In genomic region chr7:121278120-121279021, GRCh38 we compare ENCODE assay signal across 9 cellular contexts. TPM values are rescaled to one million over a fixed set of nuclear protein-coding genes. Genes with fewer than 3 reads are reported as not detected.
A peak's percentile ranks its signal among the peaks of the same experiment; 100 is the strongest.
DNase-seq lines count a peak whose midpoint lies in the region; ATAC-seq, FAIRE-seq and TF ChIP-seq lines count a peak whose summit lies in the region.
"Had no signal": no experiment of that assay in that cellular context is flagged by ENCODE, and none has a peak within 500 bp of the region (broad histone marks: within the 10 kb centered on the region; RNA-seq: fewer than 3 reads in every experiment).

No MANE protein-coding gene starts in this region.

- no peaks in the 10 kb centered on the region for H4K20me1 ChIP-seq in H1 (replicated peaks in 1 of 2; ENCODE audit: control insufficient read depth in 1 of 2, insufficient read depth in 2 of 2, low read length in 2 of 2)

- H3K14ac ChIP-seq in H1 (ENCODE audit: insufficient read length): no peak overlapping the region

- 68% methylated on average over 2 of the region's 2 CpGs; no CpG with 5 or more reads in 1 of the 2 experiments for WGBS in H1 (ENCODE audit: extremely low coverage in 1 of 2, insufficient coverage in 1 of 2, insufficient read length in 1 of 2, insufficient replicate concordance in 2 of 2, low coverage in 1 of 2, low lambda C conversion rate in 2 of 2, missing lambda C conversion rate in 1 of 2), 2 experiments

- H3K36me3 ChIP-seq in H1 (ENCODE audit: control insufficient read depth in 2 of 4, insufficient read depth in 4 of 4, low read length in 3 of 4): no peaks in the 10 kb centered on the region
- peaks cover 0 to 7% (median 0%) of the 10 kb centered on the region in 3 donors for H3K36me3 ChIP-seq in tibial artery

- no peak overlapping the region for H2BK12ac ChIP-seq in H1 (ENCODE audit: low read depth, low read length)

- CTCF ChIA-PET in GM10248 (lab: Yijun Ruan, JAX) (interaction anchor here (0.7 to 2.1 kb wide), 7 partner anchors 11 to 172 kb away, joined by 3 to 6 read pairs (median 3); partner anchors contain the start of gene FAM3C), H1 (lab: Charles Lee; ENCODE audit: partially characterized antibody) (interaction anchor here (0.6 to 0.7 kb wide), 2 partner anchors 471 to 675 kb away, joined by 3 read pairs; no protein-coding TSS in a partner anchor)

- no peak overlapping the region for H3K18ac ChIP-seq in H1 (ENCODE audit: extremely low read depth, low read length)

- H3K79me1 ChIP-seq in H1 (ENCODE audit: low read depth, low read length): no peaks in the 10 kb centered on the region

- no peak overlapping the region for H4K8ac ChIP-seq in H1 (ENCODE audit: extremely low read depth, insufficient read depth, low read length)

- TF ChIP-seq CTCF in GM10248 (IDR thresholded peaks at IDR 0.05; ENCODE audit: control extremely low read depth, extremely low read depth, low read depth, missing control alignments): no peak
- TF ChIP-seq CTCF in H1 (IDR thresholded peaks at IDR 0.05; ENCODE audit: control extremely low read depth in 1 of 3, insufficient read depth in 1 of 3, low read depth in 1 of 3, low read length in 3 of 3): no peak
- TF ChIP-seq CTCF in tibial artery (IDR thresholded peaks at IDR 0.05): no peak

- H3K4ac ChIP-seq in H1 (replicated peaks; ENCODE audit: insufficient read length, low read depth, low read length): no peak overlapping the region

- TF ChIP-seq POLR2A in H1 (IDR thresholded peaks at IDR 0.05; ENCODE audit: control extremely low read depth in 1 of 2, low read depth in 2 of 2, low read length in 2 of 2): no peak

- no peak for FAIRE-seq in H1 (lab: Jason Lieb, UNC)

- H3K23me2 ChIP-seq in H1 (ENCODE audit: low read depth, low read length): no peaks in the 10 kb centered on the region

- H3K4me1 ChIP-seq in H1 (replicated peaks in 1 of 4; ENCODE audit: control insufficient read depth in 3 of 4, insufficient read depth in 4 of 4, low read length in 3 of 4) (0 out of 7 replicates have a peak, but pooled peaks cover 0 to 4% (median 0%) of the 10 kb centered on the region in 4 experiments), tibial artery (peaks cover 0 to 12% (median 6%) of the 10 kb centered on the region in 4 donors)

- ATAC-seq in GM21526 (IDR thresholded peaks at IDR 0.05; ENCODE audit: low FRiP score, unreplicated experiment) (peak; percentile 100), HG03571 (IDR thresholded peaks at IDR 0.05; ENCODE audit: unreplicated experiment) (peak; percentile 99)

- no peak overlapping the region for H2BK20ac ChIP-seq in H1 (ENCODE audit: low read length)

- H2AK5ac ChIP-seq in H1 (ENCODE audit: low read depth, low read length): no peak overlapping the region

- no peak overlapping the region for H2AFZ ChIP-seq in H1 (ENCODE audit: low read length)

- no peak overlapping the region for H2BK5ac ChIP-seq in H1 (ENCODE audit: low read depth, low read length)

- DNase-seq in GM10248 (ENCODE audit: extremely low spot score): peak; percentile 67
- no peak for DNase-seq in H1 (ENCODE audit: low read depth in 1 of 2, low spot score in 2 of 2)
- no peak for DNase-seq in HK-2 (ENCODE audit: unreplicated experiment)
- DNase-seq in NCI-H2196 (lab: John Stamatoyannopoulos, UW; ENCODE audit: unreplicated experiment): no peak
- DNase-seq in tibial artery: no peak
- no peak for DNase-seq in activated naive CD4-positive, alpha-beta T cell (lab: John Stamatoyannopoulos, UW)

- no peak overlapping the region for H3K23ac ChIP-seq in H1 (ENCODE audit: insufficient read length)

- H3K4me2 ChIP-seq in H1 (ENCODE audit: insufficient read depth in 1 of 2, low read depth in 2 of 2, low read length in 2 of 2): no peak overlapping the region

- H3K4me3 ChIP-seq in H1 (ENCODE audit: extremely low read depth in 1 of 4, insufficient read depth in 2 of 4, low read depth in 3 of 4, low read length in 4 of 4) (no peak overlapping the region), tibial artery (no peak overlapping the region)

- H2BK120ac ChIP-seq in H1 (replicated peaks; ENCODE audit: low read depth, low read length): no peak overlapping the region

- H4K91ac ChIP-seq in H1 (replicated peaks; ENCODE audit: insufficient read length, low read length): no peak overlapping the region

- no peak overlapping the region for H4K5ac ChIP-seq in H1 (ENCODE audit: insufficient read length, low read depth, low read length)

- no peaks in the 10 kb centered on the region for H3K79me2 ChIP-seq in H1 (ENCODE audit: control insufficient read depth in 1 of 2, insufficient read depth in 2 of 2, low read length in 2 of 2)

- no peak overlapping the region for H3K9ac ChIP-seq in H1 (replicated peaks in 1 of 4; ENCODE audit: extremely low read depth in 1 of 4, low read depth in 3 of 4, low read length in 3 of 4)

- no peaks in the 10 kb centered on the region for H3K27me3 ChIP-seq in H1 (replicated peaks in 1 of 4; ENCODE audit: control insufficient read depth in 3 of 4, extremely low read depth in 1 of 4, insufficient read depth in 3 of 4, low read length in 3 of 4)
- no peaks in the 10 kb centered on the region for H3K27me3 ChIP-seq in tibial artery

- POLR2A ChIA-PET in GM10248 (lab: Yijun Ruan, JAX): no interaction called here
- POLR2A ChIA-PET in H1 (lab: Charles Lee; ENCODE audit: partially characterized antibody): no interaction called here

- TF ChIP-seq EP300 in H1 (IDR thresholded peaks at IDR 0.05; ENCODE audit: borderline replicate concordance in 1 of 2, low read depth in 2 of 2, low read length in 2 of 2): no peak

- intact Hi-C loops in tibial artery (cut with DNase I; ENCODE audit: low total_unique reads): no loop called here

- no peak overlapping the region for H2BK15ac ChIP-seq in H1 (ENCODE audit: low read length)

- no peak for TF ChIP-seq RAD21 in H1 (IDR thresholded peaks at IDR 0.05 in 1 of 2, conservative IDR thresholded peaks at IDR 0.05 in 1 of 2; ENCODE audit: low read depth in 2 of 2, low read length in 2 of 2)

- no peak overlapping the region for H3K27ac ChIP-seq in H1 (ENCODE audit: low read depth, low read length)
- H3K27ac ChIP-seq in tibial artery: no peak overlapping the region

- no peak overlapping the region for H3K56ac ChIP-seq in H1 (replicated peaks; ENCODE audit: insufficient read length, low read depth, low read length)

- H3K9me3 ChIP-seq in H1 (ENCODE audit: insufficient read depth in 2 of 2, low read depth in 1 of 2, low read length in 1 of 2): no peaks in the 10 kb centered on the region
- no peaks in the 10 kb centered on the region for H3K9me3 ChIP-seq in tibial artery

TF ChIP-seq in H1, 55 proteins besides CTCF, POLR2A, EP300 and RAD21:
- TF ChIP-seq JUND (IDR thresholded peaks at IDR 0.05; ENCODE audit: low read length) (peak; percentile 66; the same call in 1 of the 2 replicates), NANOG (IDR thresholded peaks at IDR 0.05; ENCODE audit: insufficient read depth, low read depth, low read length, poor library complexity, severe bottlenecking) (no peak)

RNA-seq across cellular contexts. Expression of gene WNT16, which starts 50.4 kb away (rescaled TPM):
- 0.52 and 0.61 TPM in 2 replicates for total RNA-seq in H1 (2021; fragmentation: NEBNext Ultra II Directional; extraction: Animal tissue kit (Norgen Biotek cat#: 25700))
- polyA plus RNA-seq in H1 (2011; rRNA removed): 0.11 and 0.33 TPM in 2 replicates
- 0.34 TPM for polyA plus RNA-seq in H1 (2011; cell fraction: cytosol; rRNA removed)
- polyA plus RNA-seq in H1 (2011; cell fraction: nucleus; rRNA removed): 0.37 TPM
- 0.34 to 0.52 TPM (median 0.48 TPM) in 4 replicates for polyA plus RNA-seq in H1 (2012, experiment 1 of 2)
- polyA plus RNA-seq in H1 (2012, experiment 2 of 2): 0.07 TPM
- 0.26 TPM for polyA plus RNA-seq in H1 (2013, experiment 1 of 2)
- 0.15 TPM for polyA plus RNA-seq in H1 (2013, experiment 2 of 2)
- polyA minus RNA-seq in H1 (2011; rRNA and poly(A)+ RNA removed): 0.98 and 1.5 TPM in 2 replicates
- 1.0 TPM for polyA minus RNA-seq in H1 (2011; cell fraction: cytosol; rRNA and poly(A)+ RNA removed)
- 1.4 TPM for polyA minus RNA-seq in H1 (2011; cell fraction: nucleus; rRNA and poly(A)+ RNA removed)
- total RNA-seq: dermis microvascular lymphatic vessel endothelial cell had no signal
